24 cellular contexts compared by ENCODE assay signal in the genomic region with DNA sequence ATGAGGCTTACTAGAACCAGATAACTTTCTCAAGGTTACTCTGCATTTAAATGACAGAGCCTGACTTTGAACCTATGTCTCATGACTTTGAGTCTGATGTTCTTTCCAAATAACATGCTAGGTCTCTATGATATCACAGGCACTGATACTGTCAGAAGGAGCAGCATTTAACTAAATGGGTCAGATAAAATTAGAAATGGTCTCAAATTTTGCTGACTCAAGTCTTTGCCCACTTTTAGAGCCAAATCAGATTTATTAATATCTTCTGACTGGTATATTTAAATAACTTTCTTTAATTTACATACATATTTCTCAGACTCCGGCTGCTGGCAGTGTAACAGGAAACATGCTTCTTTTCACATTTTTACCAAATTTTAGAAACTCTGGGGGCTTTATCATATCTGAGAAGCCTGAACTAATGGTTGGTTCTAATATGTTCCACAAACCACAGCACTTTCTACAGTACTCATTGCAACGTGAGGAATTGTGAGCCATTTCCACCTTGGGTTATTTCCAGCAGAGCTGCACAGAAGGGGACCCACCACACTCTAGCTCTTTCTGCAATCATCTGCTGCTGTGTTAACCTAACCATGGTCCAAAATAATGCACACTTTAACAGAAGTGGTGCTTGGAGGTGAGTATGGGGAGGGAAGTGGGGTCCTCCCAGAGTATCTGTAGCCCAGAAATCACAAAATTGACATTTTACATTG.
"Had no signal": no experiment of that assay in that cellular context is flagged by ENCODE, and none has a peak within 500 bp of the region (broad histone marks: within the 10 kb centered on the region; RNA-seq: fewer than 3 reads in every experiment).

No MANE protein-coding gene starts in this region.

- H3K4me3 Mint-ChIP-seq: activated CD4-positive, alpha-beta memory T cell treated with anti-CD3 and anti-CD28 coated beads for 36 hours; activated CD4-positive, alpha-beta T cell treated with anti-CD3 and anti-CD28 coated beads, Interleukin-2, amount 10 ng/mL, durations not matched to agents 7 days and 5 days; activated naive CD8-positive, alpha-beta T cell treated with anti-CD3 and anti-CD28 coated beads, Interleukin-2, amount 10 ng/mL, durations not matched to agents 7 days and 5 days; activated T-cell treated with anti-CD3 and anti-CD28 coated beads, Interleukin-2, amount 50 U/mL, for 72 hours had no signal

- H3K27me3 ChIP-seq: adrenal gland, breast epithelium had no signal

- H3K9me3 Mint-ChIP-seq: activated CD4-positive, alpha-beta memory T cell treated with anti-CD3 and anti-CD28 coated beads for 36 hours; activated CD4-positive, alpha-beta T cell treated with anti-CD3 and anti-CD28 coated beads, Interleukin-2, amount 10 ng/mL, durations not matched to agents 7 days and 5 days; activated naive CD8-positive, alpha-beta T cell treated with anti-CD3 and anti-CD28 coated beads, Interleukin-2, amount 10 ng/mL, durations not matched to agents 7 days and 5 days; activated T-cell treated with anti-CD3 and anti-CD28 coated beads, Interleukin-2, amount 50 U/mL, for 72 hours; activated T-helper 2 cell treated with anti-CD3 and anti-CD28 coated beads, Interferon-gamma antibody, Interleukin-2, Interleukin-4, amounts not matched to agents 10 μg/mL and 5 μg/mL and 100 μg/mL, durations not matched to agents 14 hours and 24 hours and 36 hours had no signal

- ATAC-seq: activated T-cell treated with anti-CD3 and anti-CD28 coated beads, Interleukin-2, amount 50 U/mL, for 72 hours had no signal

- H3K27me3 Mint-ChIP-seq: activated naive CD8-positive, alpha-beta T cell treated with anti-CD3 and anti-CD28 coated beads, Interleukin-2, amount 10 ng/mL, durations not matched to agents 7 days and 5 days had no signal

- H3K4me3 ChIP-seq: adrenal gland, breast epithelium had no signal

- H3K27ac Mint-ChIP-seq: activated CD4-positive, alpha-beta memory T cell treated with anti-CD3 and anti-CD28 coated beads for 36 hours; activated CD4-positive, alpha-beta T cell treated with anti-CD3 and anti-CD28 coated beads, Interleukin-2, amount 10 ng/mL, durations not matched to agents 7 days and 5 days; activated naive CD8-positive, alpha-beta T cell treated with anti-CD3 and anti-CD28 coated beads, Interleukin-2, amount 10 ng/mL, durations not matched to agents 7 days and 5 days; activated T-cell treated with anti-CD3 and anti-CD28 coated beads, Interleukin-2, amount 50 U/mL, for 72 hours; activated T-helper 2 cell treated with anti-CD3 and anti-CD28 coated beads, Interferon-gamma antibody, Interleukin-2, Interleukin-4, amounts not matched to agents 10 μg/mL and 5 μg/mL and 100 μg/mL, durations not matched to agents 14 hours and 24 hours and 36 hours had no signal

- H3K27ac ChIP-seq: adrenal gland, breast epithelium had no signal

- H3K9me3 ChIP-seq: adrenal gland, breast epithelium had no signal

- DNase-seq: activated CD4-positive, alpha-beta memory T cell treated with anti-CD3 and anti-CD28 coated beads for 36 hours; activated CD4-positive, alpha-beta T cell treated with anti-CD3 and anti-CD28 coated beads, Interleukin-2, amount 10 ng/mL, durations not matched to agents 7 days and 5 days; activated CD4-positive, CD25-positive, alpha-beta regulatory T cell; activated CD8-positive, alpha-beta memory T cell treated with anti-CD3 and anti-CD28 coated beads, Interleukin-2, amount 50 U/mL, for 4 hours; activated naive CD4-positive, alpha-beta T cell treated with anti-CD3 and anti-CD28 coated beads, Interleukin-2, amount 50 U/mL, for 16 hours; activated naive CD8-positive, alpha-beta T cell treated with anti-CD3 and anti-CD28 coated beads, Interleukin-2, amount 10 ng/mL, durations not matched to agents 7 days and 5 days; activated T-cell treated with anti-CD3 and anti-CD28 coated beads, Interleukin-2, amount 50 U/mL, for 72 hours; adrenal gland; anterior cingulate cortex; caudate nucleus; NCI-H1092; NCI-H1417; NCI-H2029; NCI-H2107; NCI-H2171 treated with DMSO at 0.1 percent for 48 hours; NCI-H226; NCI-H526; NCI-H82; SIG-M5; T-helper 2 cell; T1000 had no signal

- FAIRE-seq: TTC549 had no signal

- H3K36me3 ChIP-seq: adrenal gland, breast epithelium had no signal

- H3K4me1 Mint-ChIP-seq: activated CD4-positive, alpha-beta T cell treated with anti-CD3 and anti-CD28 coated beads, Interleukin-2, amount 10 ng/mL, durations not matched to agents 7 days and 5 days; activated naive CD8-positive, alpha-beta T cell treated with anti-CD3 and anti-CD28 coated beads, Interleukin-2, amount 10 ng/mL, durations not matched to agents 7 days and 5 days had no signal

- H3K4me1 ChIP-seq: adrenal gland, breast epithelium had no signal

- H3K36me3 Mint-ChIP-seq: activated CD4-positive, alpha-beta memory T cell treated with anti-CD3 and anti-CD28 coated beads for 36 hours; activated naive CD8-positive, alpha-beta T cell treated with anti-CD3 and anti-CD28 coated beads, Interleukin-2, amount 10 ng/mL, durations not matched to agents 7 days and 5 days had no signal
